Comparison of ENCODE assay signal across 15 cellular contexts in the genomic region with DNA sequence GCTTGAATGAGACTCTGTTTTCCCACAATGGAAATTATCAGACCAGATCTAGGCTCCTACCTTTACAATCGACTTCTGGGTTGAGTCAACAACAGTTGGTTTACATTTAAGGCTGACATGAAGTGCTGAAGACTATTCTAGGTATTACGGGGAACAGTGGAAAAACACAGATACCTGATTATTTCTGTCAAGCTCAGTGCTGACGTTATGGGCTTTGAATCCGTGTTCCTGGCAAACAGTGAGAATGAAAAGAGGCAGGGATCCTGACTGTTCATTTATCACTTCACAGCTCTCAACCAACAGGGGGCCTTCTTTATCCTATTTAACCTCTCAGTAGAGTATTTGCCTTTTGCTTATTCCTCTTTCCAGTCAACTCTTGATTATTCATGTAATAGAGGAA. TPM values are rescaled to one million over a fixed set of nuclear protein-coding genes. Genes with fewer than 3 reads are reported as not detected.
DNase-seq lines count a peak whose midpoint lies in the region; ATAC-seq and TF ChIP-seq lines count a peak whose summit lies in the region.
"Had no signal": no experiment of that assay in that cellular context is flagged by ENCODE, and none has a peak within 500 bp of the region (broad histone marks: within the 10 kb centered on the region; RNA-seq: fewer than 3 reads in every experiment).

No MANE protein-coding gene starts in this region.

- no peak overlapping the region for H3K9ac ChIP-seq in Loucy (ENCODE audit: low read depth, low read length, poor library complexity, severe bottlenecking)
- no peak overlapping the region for H3K9ac ChIP-seq in SK-N-SH

- H3K27me3 ChIP-seq in Loucy (ENCODE audit: insufficient read depth, low read length, poor library complexity, severe bottlenecking), result no peaks in the 10 kb centered on the region
- H3K27me3 ChIP-seq in SK-N-SH (ENCODE audit: insufficient read depth), result peaks cover 7% of the 10 kb centered on the region; the same call in 1 of the 2 replicates
- H3K27me3 ChIP-seq in heart right ventricle, result peaks cover 0 to 5% (median 0%) of the 10 kb centered on the region in 7 donors

- no peak for TF ChIP-seq EP300 in SK-N-SH (IDR thresholded peaks at IDR 0.05; ENCODE audit: borderline replicate concordance in 1 of 2, low read depth in 1 of 2, low read length in 1 of 2)

- TF ChIP-seq RAD21 in SK-N-SH (IDR thresholded peaks at IDR 0.05; ENCODE audit: low read length), result no peak

- TF ChIP-seq CTCF in Loucy (conservative IDR thresholded peaks at IDR 0.05; ENCODE audit: low read length) (peak; percentile 27; the same call in 1 of the 2 replicates), SK-N-SH (IDR thresholded peaks at IDR 0.05) (peak; percentile 20), heart right ventricle (IDR thresholded peaks at IDR 0.05) (peak in 3 of 9 donors; percentile 13 to 31 (median 18))

- no peaks in the 10 kb centered on the region for H3K27me3 Mint-ChIP-seq in stimulated activated naive B cell treated with anti-CD40 and anti-IgM and Interleukin-4, amounts not matched to agents 10 μg/mL and 1 μg/mL and 100 μg/mL, for 72 hours
- H3K27me3 Mint-ChIP-seq: naive B cell had no signal

- H3K4me1 Mint-ChIP-seq in stimulated activated naive B cell treated with anti-CD40 and anti-IgM and Interleukin-4, amounts not matched to agents 10 μg/mL and 1 μg/mL and 100 μg/mL, for 72 hours, result peaks cover 18 to 39% of the 10 kb centered on the region in 2 donors

- H3K4me3 Mint-ChIP-seq in stimulated activated naive B cell treated with anti-CD40 and anti-IgM and Interleukin-4, amounts not matched to agents 10 μg/mL and 1 μg/mL and 100 μg/mL, for 72 hours, result no peak overlapping the region
- H3K4me3 Mint-ChIP-seq: activated T-cell treated with anti-CD3 and anti-CD28 coated beads, Interleukin-2, amount 50 U/mL, for 24 hours; immature natural killer cell; naive B cell had no signal

- DNase-seq in DMS153 (lab: John Stamatoyannopoulos, UW) (peak; percentile 50), SK-N-SH (no peak), heart right ventricle (no peak), GOT3 (lab: John Stamatoyannopoulos, UW) (no peak)
- no peak for DNase-seq in stimulated activated naive B cell treated with anti-CD40 and anti-IgM and Interleukin-4, amounts not matched to agents 10 μg/mL and 1 μg/mL and 100 μg/mL, for 72 hours
- DNase-seq in central memory CD4-positive, alpha-beta T cell, result no peak
- DNase-seq: activated T-cell treated with anti-CD3 and anti-CD28 coated beads, Interleukin-2, amount 50 U/mL, for 24 hours; immature natural killer cell; naive B cell; NCI-H2029 treated with DMSO at 0.1 percent for 48 hours; SHP77 treated with DMSO at 0.1 percent for 48 hours; stimulated activated CD4-positive, alpha-beta T cell treated with anti-CD3 and anti-CD28 coated beads, Interleukin-12 subunit alpha, Interleukin-12 subunit beta, amount 100 ng/mL, for 4 hours had no signal

- H2AFZ ChIP-seq in Loucy (ENCODE audit: low read length) (no peak overlapping the region), SK-N-SH (ENCODE audit: low read depth) (no peak overlapping the region)

- intact Hi-C loops in heart right ventricle (cut with DNase I), result loop anchor here in 4 of 10 donors (10.0 kb wide), 2 partner anchors 99 to 131 kb away; no protein-coding TSS in a partner anchor

- peak; percentile 26 to 79 (median 58) for ATAC-seq in heart right ventricle
- no peak for ATAC-seq in stimulated activated naive B cell treated with anti-CD40 and anti-IgM and Interleukin-4, amounts not matched to agents 10 μg/mL and 1 μg/mL and 100 μg/mL, for 72 hours (replicated peaks)
- no peak for ATAC-seq in HG03095 (IDR thresholded peaks at IDR 0.05; ENCODE audit: unreplicated experiment)
- ATAC-seq: esophagus mucosa had no signal

- H3K4me3 ChIP-seq in Loucy (ENCODE audit: low read length, poor library complexity, severe bottlenecking) (no peak overlapping the region), SK-N-SH (ENCODE audit: low read depth in 2 of 2, low read length in 1 of 2) (no peak overlapping the region), heart right ventricle (peak overlapping the region in 1 of 10 donors; percentile 21)

- no peak overlapping the region for H3K27ac Mint-ChIP-seq in stimulated activated naive B cell treated with anti-CD40 and anti-IgM and Interleukin-4, amounts not matched to agents 10 μg/mL and 1 μg/mL and 100 μg/mL, for 72 hours
- H3K27ac Mint-ChIP-seq: activated T-cell treated with anti-CD3 and anti-CD28 coated beads, Interleukin-2, amount 50 U/mL, for 24 hours; immature natural killer cell had no signal

- CTCF ChIA-PET in SK-N-SH (lab: Yijun Ruan, JAX), result interaction anchor here (1.6 kb wide), 1 partner anchor 100 kb away, joined by 5 read pairs; no protein-coding TSS in a partner anchor

- no peaks in the 10 kb centered on the region for H3F3A ChIP-seq in Loucy (ENCODE audit: low read depth)
- H3F3A ChIP-seq in SK-N-SH (replicated peaks; ENCODE audit: insufficient read depth), result no peaks in the 10 kb centered on the region

- peaks cover 29% of the 10 kb centered on the region for H4K20me1 ChIP-seq in Loucy (ENCODE audit: insufficient read depth, low read length, poor library complexity, severe bottlenecking)
- peaks cover 2% of the 10 kb centered on the region; the same call in 1 of the 2 replicates for H4K20me1 ChIP-seq in SK-N-SH (ENCODE audit: insufficient read depth)

- H3K9me3 ChIP-seq in Loucy (ENCODE audit: insufficient read depth, low read depth, low read length) (no peaks in the 10 kb centered on the region), SK-N-SH (no peaks in the 10 kb centered on the region), heart right ventricle (no peaks in the 10 kb centered on the region)

- peaks cover 90% of the 10 kb centered on the region for H3K79me2 ChIP-seq in Loucy (ENCODE audit: insufficient read depth, low read length)
- no peaks in the 10 kb centered on the region for H3K79me2 ChIP-seq in SK-N-SH (ENCODE audit: insufficient read depth)

- H3K9me3 Mint-ChIP-seq in stimulated activated naive B cell treated with anti-CD40 and anti-IgM and Interleukin-4, amounts not matched to agents 10 μg/mL and 1 μg/mL and 100 μg/mL, for 72 hours, result no peaks in the 10 kb centered on the region
- H3K9me3 Mint-ChIP-seq: activated T-cell treated with anti-CD3 and anti-CD28 coated beads, Interleukin-2, amount 50 U/mL, for 24 hours; immature natural killer cell had no signal

- WGBS in SK-N-SH (ENCODE audit: low lambda C conversion rate), result 34% methylated on average over 4 of the region's 4 CpGs
- 45 to 56% methylated on average over 4 of the region's 4 CpGs for WGBS in heart right ventricle, 2 donors

- H3K4me1 ChIP-seq in Loucy (ENCODE audit: insufficient read depth, low read length, poor library complexity, severe bottlenecking) (peaks cover 3% of the 10 kb centered on the region), SK-N-SH (ENCODE audit: control insufficient read depth in 1 of 2, insufficient read depth in 2 of 2, low read depth in 1 of 2, low read length in 1 of 2) (no peaks in the 10 kb centered on the region; a peak in 1 of 4 replicates), heart right ventricle (peaks cover 0 to 39% (median 10%) of the 10 kb centered on the region in 9 donors)

- H3K4me2 ChIP-seq in Loucy (ENCODE audit: low read depth, low read length, poor library complexity, severe bottlenecking) (no peak overlapping the region), SK-N-SH (no peak overlapping the region)

- H3K36me3 ChIP-seq in Loucy (ENCODE audit: insufficient read depth, low read length) (peaks cover 13% of the 10 kb centered on the region; the same call in 1 of the 2 replicates), SK-N-SH (replicated peaks in 1 of 2; ENCODE audit: control insufficient read depth in 1 of 2, insufficient read depth in 2 of 2, low read length in 1 of 2) (no peaks in the 10 kb centered on the region), heart right ventricle (no peaks in the 10 kb centered on the region)

- peaks cover 0 to 3% of the 10 kb centered on the region in 2 donors for H3K36me3 Mint-ChIP-seq in stimulated activated naive B cell treated with anti-CD40 and anti-IgM and Interleukin-4, amounts not matched to agents 10 μg/mL and 1 μg/mL and 100 μg/mL, for 72 hours
- H3K36me3 Mint-ChIP-seq: immature natural killer cell, naive B cell had no signal

- H3K27ac ChIP-seq in SK-N-SH (ENCODE audit: low read depth in 2 of 2, low read length in 1 of 2), result no peak overlapping the region
- peak overlapping the region in 6 of 10 donors; percentile 61 to 81 (median 70) for H3K27ac ChIP-seq in heart right ventricle

- H3K9me2 ChIP-seq in Loucy (replicated peaks; ENCODE audit: low read depth, low read length), result no peaks in the 10 kb centered on the region
- H3K9me2 ChIP-seq in SK-N-SH, result no peaks in the 10 kb centered on the region

- POLR2A ChIA-PET in SK-N-SH (lab: Yijun Ruan, JAX), result no interaction called here

TF ChIP-seq in SK-N-SH, 30 proteins besides CTCF, POLR2A, EP300 and RAD21:
- TF ChIP-seq GATA2 (CRISPR knock-in tag; IDR thresholded peaks at IDR 0.05) (no peak), RCOR1 (IDR thresholded peaks at IDR 0.05; ENCODE audit: low read length) (no peak), TAF1 (IDR thresholded peaks at IDR 0.05; ENCODE audit: borderline replicate concordance, low read depth, low read length) (no peak), RFX5 (IDR thresholded peaks at IDR 0.05; ENCODE audit: low read length) (no peak), YY1 (IDR thresholded peaks at IDR 0.05; ENCODE audit: low read depth) (no peak), CHD2 (IDR thresholded peaks at IDR 0.05; ENCODE audit: low read length, partially characterized antibody) (no peak), FOXJ3 (CRISPR knock-in tag; IDR thresholded peaks at IDR 0.05) (no peak), MEF2A (IDR thresholded peaks at IDR 0.05; ENCODE audit: borderline replicate concordance, low read depth) (no peak), FOSL2 (IDR thresholded peaks at IDR 0.05; ENCODE audit: borderline replicate concordance, low read depth) (no peak)
- TF ChIP-seq, protein P1, sequence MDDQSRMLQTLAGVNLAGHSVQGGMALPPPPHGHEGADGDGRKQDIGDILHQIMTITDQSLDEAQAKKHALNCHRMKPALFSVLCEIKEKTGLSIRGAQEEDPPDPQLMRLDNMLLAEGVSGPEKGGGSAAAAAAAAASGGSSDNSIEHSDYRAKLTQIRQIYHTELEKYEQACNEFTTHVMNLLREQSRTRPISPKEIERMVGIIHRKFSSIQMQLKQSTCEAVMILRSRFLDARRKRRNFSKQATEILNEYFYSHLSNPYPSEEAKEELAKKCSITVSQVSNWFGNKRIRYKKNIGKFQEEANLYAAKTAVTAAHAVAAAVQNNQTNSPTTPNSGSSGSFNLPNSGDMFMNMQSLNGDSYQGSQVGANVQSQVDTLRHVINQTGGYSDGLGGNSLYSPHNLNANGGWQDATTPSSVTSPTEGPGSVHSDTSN (IDR thresholded peaks at IDR 0.05), result no peak
TF ChIP-seq in SK-N-SH: peak in this region for 0.

RNA-seq across cellular contexts. Expression of a gene that starts 43.1 kb away (rescaled TPM):
- polyA plus RNA-seq in SK-N-SH (2012; rRNA removed) (10.8 and 11.9 TPM in 2 replicates), heart right ventricle (10 to 100 TPM in 1 of 2 donors, 1 to 10 TPM in 1; 9.7 to 43.1 TPM)
- 7.6 and 10.1 TPM in 2 replicates for polyA plus RNA-seq in SK-N-SH (2012; cell fraction: cytosol; rRNA removed)
- 12.5 and 17.0 TPM in 2 replicates for polyA plus RNA-seq in SK-N-SH (2012; cell fraction: nucleus; rRNA removed)
- total RNA-seq in heart right ventricle, result 10 to 100 TPM; 43.0 to 60.6 (median 49.1) TPM

Comparison
In these comparisons a context has a peak if more than half of its experiments do, and no peak if none do; other contexts are left out.
1. H3K27ac ChIP-seq: peak in heart right ventricle (6 of 10); none in SK-N-SH (0 of 2).
2. ATAC-seq: peak in heart right ventricle (8 of 8); none in stimulated activated naive B cell treated with anti-CD40 and anti-IgM and Interleukin-4, amounts not matched to agents 10 μg/mL and 1 μg/mL and 100 μg/mL, for 72 hours (0 of 2) and HG03095 (single experiment).